12 cellular contexts compared by ENCODE assay signal in the genomic region with DNA sequence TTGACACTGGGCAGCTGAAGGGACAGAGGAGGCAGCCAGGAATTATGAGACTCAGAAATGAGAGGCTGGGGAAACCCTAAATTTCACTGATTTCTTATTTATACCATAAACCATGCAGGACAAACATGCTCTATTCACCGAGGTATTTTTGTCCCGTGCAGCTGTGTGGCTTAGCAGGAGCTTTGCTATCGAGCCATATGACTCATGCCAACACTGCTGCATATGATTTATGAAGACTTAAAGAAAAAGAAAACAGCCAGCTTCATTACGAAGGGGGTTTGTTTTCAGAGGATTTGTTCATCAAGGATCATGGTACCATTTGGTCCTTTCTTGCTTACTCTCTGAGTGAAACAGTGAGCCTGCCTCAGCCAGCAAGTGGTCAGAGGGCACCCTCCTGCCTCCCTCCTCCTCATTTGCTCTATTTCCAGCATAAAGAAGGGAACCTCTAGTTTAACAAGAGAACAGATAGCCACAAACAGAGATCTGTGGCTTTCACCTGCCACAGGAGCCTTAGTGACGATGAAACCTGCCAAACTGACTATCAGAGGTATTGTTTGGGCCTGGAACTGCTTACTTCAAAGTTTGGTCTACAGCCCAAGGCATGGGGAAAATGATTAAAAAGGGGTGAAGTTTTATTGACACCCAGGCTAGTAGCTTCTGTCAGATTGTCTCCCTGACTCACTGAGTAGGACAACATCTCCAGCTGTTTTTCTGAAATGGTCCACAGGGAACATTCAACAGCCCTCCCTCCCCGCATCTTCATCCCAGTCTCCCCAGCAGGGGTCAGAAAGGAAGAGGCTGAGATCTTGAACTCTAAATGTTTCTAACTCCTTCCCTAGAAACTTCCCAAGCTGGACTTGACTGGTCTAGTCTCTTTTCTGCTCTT.
DNase-seq lines count a peak whose midpoint lies in the region; ATAC-seq lines count a peak whose summit lies in the region.
"Had no signal": no experiment of that assay in that cellular context is flagged by ENCODE, and none has a peak within 500 bp of the region (broad histone marks: within the 10 kb centered on the region; RNA-seq: fewer than 3 reads in every experiment).

No MANE protein-coding gene starts in this region.

- H3K27me3 ChIP-seq in SJCRH30 (no peaks in the 10 kb centered on the region), skeletal muscle tissue (ENCODE audit: control insufficient read depth in 3 of 3, insufficient read depth in 3 of 3, low read length in 3 of 3) (no peaks in the 10 kb centered on the region)
- H3K27me3 ChIP-seq: upper lobe of right lung had no signal

- H3K27ac ChIP-seq in SJCRH30 (no peak overlapping the region; the same call in 1 of the 2 replicates), skeletal muscle tissue (ENCODE audit: low read depth, low read length) (peak overlapping the region; percentile 17)
- H3K27ac ChIP-seq: upper lobe of right lung had no signal

- peaks cover 21% of the 10 kb centered on the region for H3K4me1 ChIP-seq in SJCRH30
- H3K4me1 ChIP-seq in skeletal muscle tissue (ENCODE audit: control insufficient read depth in 3 of 3, insufficient read depth in 3 of 3, low read length in 3 of 3), result peaks cover 24 to 38% (median 34%) of the 10 kb centered on the region in 3 donors

- no peak overlapping the region for H3K4me3 ChIP-seq in SJCRH30
- no peak overlapping the region for H3K4me3 ChIP-seq in skeletal muscle tissue (ENCODE audit: low read length in 3 of 3)
- H3K4me3 ChIP-seq: upper lobe of right lung had no signal

- no peak overlapping the region for H3K9ac ChIP-seq in skeletal muscle tissue (ENCODE audit: low read depth in 1 of 3, low read length in 3 of 3)

- H3K9me3 ChIP-seq in SJCRH30 (replicated peaks) (no peaks in the 10 kb centered on the region), skeletal muscle tissue (ENCODE audit: control insufficient read depth in 3 of 3, low read length in 3 of 3) (no peaks in the 10 kb centered on the region)
- H3K9me3 ChIP-seq: upper lobe of right lung had no signal

- H3K36me3 ChIP-seq in SJCRH30 (no peaks in the 10 kb centered on the region), skeletal muscle tissue (ENCODE audit: control insufficient read depth in 3 of 3, insufficient read depth in 3 of 3, low read length in 3 of 3) (no peaks in the 10 kb centered on the region)
- H3K36me3 ChIP-seq: upper lobe of right lung had no signal

- peak; percentile 46 for ATAC-seq in esophagus mucosa
- no peak for ATAC-seq in HG02970 (IDR thresholded peaks at IDR 0.05; ENCODE audit: low FRiP score, unreplicated experiment)
- ATAC-seq: left colon, upper lobe of right lung had no signal

- peak; percentile 49 for DNase-seq in NCI-H446 treated with DMSO at 0.1 percent for 48 hours (lab: John Stamatoyannopoulos, UW)
- DNase-seq in NCI-H446 (lab: John Stamatoyannopoulos, UW), result no peak
- peak; percentile 21 to 44 for DNase-seq in SJCRH30
- no peak for DNase-seq in NCI-H226
- DNase-seq in GOT3 (lab: John Stamatoyannopoulos, UW), result no peak
- DNase-seq: cerebellar nuclear complex, left colon, NCI-H1930, upper lobe of right lung had no signal

Comparison
In these comparisons a context has a peak if more than half of its experiments do, and no peak if none do; other contexts are left out.
1. DNase-seq: peak in NCI-H446 treated with DMSO at 0.1 percent for 48 hours (single experiment) and SJCRH30 (2 of 2); none in NCI-H446 (0 of 2), NCI-H226 (single experiment) and GOT3 (single experiment).